20 cellular contexts compared by ENCODE assay signal in the genomic region with DNA sequence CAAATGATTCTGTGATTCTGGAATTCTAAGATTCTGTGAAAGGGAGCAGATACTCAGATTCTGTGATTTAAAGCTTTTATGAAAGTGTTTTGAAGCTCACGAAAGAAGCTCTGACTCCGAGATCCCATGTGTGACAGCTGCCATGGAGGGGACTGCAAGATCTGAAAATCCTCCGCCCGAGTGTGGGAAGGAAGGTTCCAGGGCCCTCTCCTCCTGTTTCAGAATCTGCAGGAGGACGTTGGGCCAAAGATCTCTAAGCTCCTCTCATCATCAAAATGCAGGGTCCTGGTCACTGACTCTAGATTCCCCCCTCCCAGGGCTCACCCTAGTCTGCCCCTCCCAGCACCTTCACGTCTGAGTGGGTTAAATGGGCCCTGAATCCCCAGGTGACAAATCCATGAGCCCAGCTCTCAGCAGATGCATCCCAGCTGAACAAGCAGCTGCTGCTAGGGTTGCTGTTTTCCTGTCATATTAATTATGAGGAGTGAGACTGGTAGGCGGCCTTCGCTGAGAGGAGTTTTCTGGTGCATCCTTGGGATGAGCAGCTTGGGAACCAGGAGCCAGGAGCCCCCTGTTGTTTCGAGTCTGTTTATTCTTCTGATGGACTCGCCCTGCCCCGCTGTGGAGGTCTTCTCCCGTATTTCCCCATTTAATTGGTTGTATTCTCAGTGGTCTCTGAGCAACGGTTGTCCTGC.
DNase-seq lines count a peak whose midpoint lies in the region; ATAC-seq, FAIRE-seq and TF ChIP-seq lines count a peak whose summit lies in the region.
"Had no signal": no experiment of that assay in that cellular context is flagged by ENCODE, and none has a peak within 500 bp of the region (broad histone marks: within the 10 kb centered on the region; RNA-seq: fewer than 3 reads in every experiment).

No MANE protein-coding gene starts in this region.

- H3K27me3 ChIP-seq in right cardiac atrium (ENCODE audit: control insufficient read depth, insufficient read depth) (no peaks in the 10 kb centered on the region), vagina (no peaks in the 10 kb centered on the region), esophagus squamous epithelium (peaks cover 0 to 52% (median 0%) of the 10 kb centered on the region in 4 donors)
- H3K27me3 ChIP-seq: ovary, uterus had no signal

- TF ChIP-seq CTCF in vagina (IDR thresholded peaks at IDR 0.05) (no peak), esophagus squamous epithelium (IDR thresholded peaks at IDR 0.05) (no peak)

- H3K36me3 ChIP-seq in vagina (no peaks in the 10 kb centered on the region), esophagus squamous epithelium (no peaks in the 10 kb centered on the region)
- H3K36me3 ChIP-seq: HAP-1, heart right ventricle, left lung, ovary, uterus had no signal

- 67% methylated on average over 13 of the region's 13 CpGs for WGBS in right cardiac atrium
- 53 to 64% methylated on average over 11 to 13 of the region's 13 CpGs for WGBS in esophagus squamous epithelium, 2 donors

- H3K9me3 ChIP-seq in right cardiac atrium (ENCODE audit: control insufficient read depth, low read length), result peaks cover 2% of the 10 kb centered on the region
- no peaks in the 10 kb centered on the region for H3K9me3 ChIP-seq in vagina
- no peaks in the 10 kb centered on the region for H3K9me3 ChIP-seq in esophagus squamous epithelium
- H3K9me3 ChIP-seq: HAP-1, left lung, ovary, uterus had no signal

- intact Hi-C loops in cardiac septum (cut with DNase I) (no loop called here), right cardiac atrium (cut with DNase I) (no loop called here), vagina (cut with DNase I) (no loop called here), esophagus squamous epithelium (cut with DNase I) (no loop called here)

- DNase-seq in cardiac septum (ENCODE audit: low spot score) (peak; percentile 60), right cardiac atrium (no peak), NCI-H69 (lab: John Stamatoyannopoulos, UW) (peak; percentile 80), vagina (ENCODE audit: extremely low spot score in 2 of 2) (no peak), cerebellar nuclear complex (lab: John Stamatoyannopoulos, UW) (no peak), esophagus squamous epithelium (lab: John Stamatoyannopoulos, UW) (no peak)
- DNase-seq: activated CD8-positive, alpha-beta T cell treated with anti-CD3 and anti-CD28 coated beads, Interleukin-2, amount 10 ng/mL, durations not matched to agents 7 days and 5 days; activated naive CD4-positive, alpha-beta T cell treated with anti-CD3 and anti-CD28 coated beads, Interleukin-2, amount 50 U/mL, for 16 hours; heart right ventricle; KBM-7; left lung; NCI-H526 treated with DMSO at 0.1 percent for 48 hours; ovary; substantia nigra; uterus had no signal

- H3K4me1 ChIP-seq in right cardiac atrium (ENCODE audit: control insufficient read depth, insufficient read depth, low read length) (no peaks in the 10 kb centered on the region), vagina (peaks cover 8% of the 10 kb centered on the region), esophagus squamous epithelium (no peaks in the 10 kb centered on the region)
- H3K4me1 ChIP-seq: HAP-1, heart right ventricle, left lung, uterus had no signal

- peak; percentile 68 for FAIRE-seq in islet of Langerhans (lab: Jason Lieb, UNC)

- H3K4me3 ChIP-seq in right cardiac atrium (ENCODE audit: low read length) (no peak overlapping the region), vagina (no peak overlapping the region), esophagus squamous epithelium (no peak overlapping the region)
- H3K4me3 ChIP-seq: HAP-1, heart right ventricle, left lung, ovary, uterus had no signal

- TF ChIP-seq POLR2A in vagina (IDR thresholded peaks at IDR 0.05) (no peak), esophagus squamous epithelium (IDR thresholded peaks at IDR 0.05) (no peak)

- ATAC-seq in right cardiac atrium, result no peak
- no peak for ATAC-seq in GM19395 (IDR thresholded peaks at IDR 0.05; ENCODE audit: unreplicated experiment)
- ATAC-seq: activated CD8-positive, alpha-beta T cell treated with anti-CD3 and anti-CD28 coated beads, Interleukin-2, amount 10 ng/mL, durations not matched to agents 7 days and 5 days; left lung; naive thymus-derived CD8-positive, alpha-beta T cell had no signal

- H3K27ac ChIP-seq in right cardiac atrium (ENCODE audit: low read length) (no peak overlapping the region), vagina (peak overlapping the region; percentile 6), esophagus squamous epithelium (no peak overlapping the region)
- H3K27ac ChIP-seq: C4-2B, heart right ventricle, left lung, ovary, uterus had no signal

Comparison
In these comparisons a context has a peak if more than half of its experiments do, and no peak if none do; other contexts are left out.
1. DNase-seq: peak in cardiac septum (single experiment) and NCI-H69 (single experiment); none in right cardiac atrium (0 of 3), vagina (0 of 2), cerebellar nuclear complex (0 of 2) and esophagus squamous epithelium (single experiment).